ENCODE assay signal across 11 cellular contexts in the genomic region with DNA sequence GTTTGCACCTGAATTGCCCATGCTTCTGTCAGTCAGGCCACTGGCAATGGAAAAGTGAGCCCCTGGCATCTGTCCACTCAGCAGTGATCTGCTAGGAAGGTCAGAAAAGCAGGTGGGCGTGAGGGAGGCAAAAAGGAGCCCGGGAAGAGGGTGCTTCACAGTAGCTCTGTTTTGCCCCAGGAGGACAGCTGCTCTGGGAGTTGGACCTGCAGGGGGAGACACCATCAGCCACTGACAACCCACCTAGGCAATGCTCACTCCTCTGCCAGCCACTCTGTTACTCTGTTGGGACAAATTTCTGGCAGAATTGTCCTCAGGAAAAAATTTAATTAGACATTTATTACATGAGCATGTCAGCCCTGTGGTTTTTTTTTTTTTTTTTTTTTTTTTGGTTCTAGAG.
DNase-seq lines count a peak whose midpoint lies in the region; ATAC-seq and TF ChIP-seq lines count a peak whose summit lies in the region.
"Had no signal": no experiment of that assay in that cellular context is flagged by ENCODE, and none has a peak within 500 bp of the region (broad histone marks: within the 10 kb centered on the region; RNA-seq: fewer than 3 reads in every experiment).

No MANE protein-coding gene starts in this region.

- H2AFZ ChIP-seq in Loucy (ENCODE audit: low read length) (no peak overlapping the region), osteoblast (ENCODE audit: low read length) (no peak overlapping the region)

- no peaks in the 10 kb centered on the region for H4K20me1 ChIP-seq in Loucy (ENCODE audit: insufficient read depth, low read length, poor library complexity, severe bottlenecking)
- no peaks in the 10 kb centered on the region for H4K20me1 ChIP-seq in osteoblast (ENCODE audit: insufficient read depth, low read length)

- DNase-seq in DMS53 (lab: John Stamatoyannopoulos, UW) (peak; percentile 12), DMS53 treated with DMSO at 0.1 percent for 48 hours (lab: John Stamatoyannopoulos, UW; ENCODE audit: unreplicated experiment) (no peak), choroid plexus epithelial cell (ENCODE audit: low read depth) (no peak), osteoblast (ENCODE audit: insufficient read length, low spot score, missing footprints) (no peak), mucosa of gallbladder (ENCODE audit: low spot score) (no peak)
- no peak for DNase-seq in central memory CD4-positive, alpha-beta T cell
- DNase-seq: activated naive CD4-positive, alpha-beta T cell treated with Interleukin-2 at 50 U/mL for 16 hours; NCI-H1694 treated with DMSO at 0.1 percent for 48 hours had no signal

- TF ChIP-seq CTCF in Loucy (conservative IDR thresholded peaks at IDR 0.05; ENCODE audit: low read length) (peak; percentile 51), choroid plexus epithelial cell (conservative IDR thresholded peaks at IDR 0.05; ENCODE audit: low read depth, low read length) (peak; percentile 47), osteoblast (IDR thresholded peaks at IDR 0.05; ENCODE audit: extremely low read depth, low read depth, low read length) (peak; percentile 18)

- H3K27ac ChIP-seq in osteoblast (ENCODE audit: low read depth, low read length): no peak overlapping the region

- H3K9me3 ChIP-seq in Loucy (ENCODE audit: insufficient read depth, low read depth, low read length) (peaks cover 2% of the 10 kb centered on the region; the same call in 1 of the 2 replicates), osteoblast (ENCODE audit: low read depth, low read length) (no peaks in the 10 kb centered on the region)

- no peak overlapping the region for H3K9ac ChIP-seq in Loucy (ENCODE audit: low read depth, low read length, poor library complexity, severe bottlenecking)

- H3K36me3 ChIP-seq in Loucy (ENCODE audit: insufficient read depth, low read length) (no peaks in the 10 kb centered on the region), osteoblast (ENCODE audit: insufficient read depth, low read length) (no peaks in the 10 kb centered on the region)

- H3K4me2 ChIP-seq in Loucy (ENCODE audit: low read depth, low read length, poor library complexity, severe bottlenecking) (no peak overlapping the region), osteoblast (ENCODE audit: insufficient read depth, low read length) (no peak overlapping the region)

- H3K9me2 ChIP-seq in Loucy (replicated peaks; ENCODE audit: low read depth, low read length): no peaks in the 10 kb centered on the region

- H3K79me2 ChIP-seq in Loucy (ENCODE audit: insufficient read depth, low read length) (no peaks in the 10 kb centered on the region), osteoblast (ENCODE audit: insufficient read depth, low read length) (no peaks in the 10 kb centered on the region)

- H3K4me3 ChIP-seq in Loucy (ENCODE audit: low read length, poor library complexity, severe bottlenecking) (no peak overlapping the region), choroid plexus epithelial cell (ENCODE audit: low read depth, low read length) (no peak overlapping the region), osteoblast (ENCODE audit: insufficient read depth, low read length) (no peak overlapping the region)

- H3K4me1 ChIP-seq in Loucy (ENCODE audit: insufficient read depth, low read length, poor library complexity, severe bottlenecking): peaks cover 12% of the 10 kb centered on the region
- no peaks in the 10 kb centered on the region for H3K4me1 ChIP-seq in osteoblast (ENCODE audit: insufficient read depth, low read length)

- ATAC-seq in GM19035 (IDR thresholded peaks at IDR 0.05; ENCODE audit: unreplicated experiment): no peak
- ATAC-seq: activated CD4-positive, CD25-positive, alpha-beta regulatory T cell treated with anti-CD3 and anti-CD28 coated beads, Interleukin-2, amount 50 U/mL, for 24 hours had no signal

- H3K27me3 ChIP-seq in Loucy (ENCODE audit: insufficient read depth, low read length, poor library complexity, severe bottlenecking) (no peaks in the 10 kb centered on the region), osteoblast (ENCODE audit: insufficient read depth, low read length) (peaks cover 6% of the 10 kb centered on the region)

- no peaks in the 10 kb centered on the region for H3F3A ChIP-seq in Loucy (ENCODE audit: low read depth)
